Comparison of ENCODE assay signal across 29 cellular contexts in genomic region chr11:12531681-12532080, GRCh38.
"Had no signal": no experiment of that assay in that cellular context is flagged by ENCODE, and none has a peak within 500 bp of the region (broad histone marks: within the 10 kb centered on the region; RNA-seq: fewer than 3 reads in every experiment).

No MANE protein-coding gene starts in this region.

- H3K4me3 Mint-ChIP-seq: activated CD4-positive, alpha-beta memory T cell treated with anti-CD3 and anti-CD28 coated beads, Interleukin-2, amount 10 ng/mL, durations not matched to agents 7 days and 5 days; activated CD4-positive, alpha-beta T cell treated with anti-CD3 and anti-CD28 coated beads, Interleukin-2, amount 10 ng/mL, durations not matched to agents 7 days and 5 days; memory B cell; naive thymus-derived CD4-positive, alpha-beta T cell; type B pancreatic cell; WTC11 had no signal

- H3K4me1 Mint-ChIP-seq: activated CD4-positive, alpha-beta memory T cell treated with anti-CD3 and anti-CD28 coated beads, Interleukin-2, amount 10 ng/mL, durations not matched to agents 7 days and 5 days; activated CD4-positive, alpha-beta T cell treated with anti-CD3 and anti-CD28 coated beads, Interleukin-2, amount 10 ng/mL, durations not matched to agents 7 days and 5 days; memory B cell; WTC11 had no signal

- H3K9ac ChIP-seq: parathyroid adenoma had no signal

- H3K27ac Mint-ChIP-seq: activated CD4-positive, alpha-beta memory T cell treated with anti-CD3 and anti-CD28 coated beads, Interleukin-2, amount 10 ng/mL, durations not matched to agents 7 days and 5 days; activated CD4-positive, alpha-beta T cell treated with anti-CD3 and anti-CD28 coated beads, Interleukin-2, amount 10 ng/mL, durations not matched to agents 7 days and 5 days; activated naive CD4-positive, alpha-beta T cell treated with anti-CD3 and anti-CD28 coated beads, Interleukin-2, amount 50 U/mL, for 72 hours; memory B cell; naive thymus-derived CD4-positive, alpha-beta T cell; type B pancreatic cell; WTC11 had no signal

- H3K9me3 Mint-ChIP-seq: activated CD4-positive, alpha-beta memory T cell treated with anti-CD3 and anti-CD28 coated beads, Interleukin-2, amount 10 ng/mL, durations not matched to agents 7 days and 5 days; activated CD4-positive, alpha-beta T cell treated with anti-CD3 and anti-CD28 coated beads, Interleukin-2, amount 10 ng/mL, durations not matched to agents 7 days and 5 days; activated naive CD4-positive, alpha-beta T cell treated with anti-CD3 and anti-CD28 coated beads, Interleukin-2, amount 50 U/mL, for 72 hours; memory B cell; type B pancreatic cell had no signal

- H3K27ac ChIP-seq: adrenal gland, body of pancreas, cardiac muscle cell, coronary artery, dorsolateral prefrontal cortex, gastrocnemius medialis, parathyroid adenoma, psoas muscle, thoracic aorta, uterus had no signal

- ATAC-seq: activated naive CD4-positive, alpha-beta T cell treated with anti-CD3 and anti-CD28 coated beads, Interleukin-2, amount 50 U/mL, for 72 hours; body of pancreas; gastrocnemius medialis; left colon; naive thymus-derived CD4-positive, alpha-beta T cell; psoas muscle; WTC11 had no signal

- H3K79me2 ChIP-seq: parathyroid adenoma had no signal

- H3K27me3 Mint-ChIP-seq: type B pancreatic cell had no signal

- H3K36me3 Mint-ChIP-seq: activated naive CD4-positive, alpha-beta T cell treated with anti-CD3 and anti-CD28 coated beads, Interleukin-2, amount 50 U/mL, for 72 hours; memory B cell; naive thymus-derived CD4-positive, alpha-beta T cell; WTC11 had no signal

- H3K36me3 ChIP-seq: adrenal gland, cardiac muscle cell, gastrocnemius medialis, uterus had no signal

- H2AFZ ChIP-seq: parathyroid adenoma had no signal

- H3K9me3 ChIP-seq: adrenal gland, body of pancreas, gastrocnemius medialis, psoas muscle, thoracic aorta, uterus had no signal

- DNase-seq: activated CD4-positive, alpha-beta memory T cell treated with anti-CD3 and anti-CD28 coated beads, Interleukin-2, amount 10 ng/mL, durations not matched to agents 7 days and 5 days; activated CD4-positive, alpha-beta T cell treated with anti-CD3 and anti-CD28 coated beads for 1 hour; activated CD4-positive, alpha-beta T cell treated with anti-CD3 and anti-CD28 coated beads, Interleukin-2, amount 10 ng/mL, durations not matched to agents 7 days and 5 days; activated naive CD4-positive, alpha-beta T cell; activated T-cell treated with anti-CD3 and anti-CD28 coated beads, Interleukin-2, amount 50 U/mL, for 48 hours; adrenal gland; aorta; body of pancreas; cerebellar nuclear complex; dorsolateral prefrontal cortex; effector memory CD4-positive, alpha-beta T cell; gastrocnemius medialis; glutamatergic neuron; left colon; midbrain; naive thymus-derived CD4-positive, alpha-beta T cell; psoas muscle; stimulated activated CD4-positive, alpha-beta T cell treated with anti-CD3 and anti-CD28 coated beads, Interleukin-2, amount 100 ng/mL, for 48 hours; stimulated activated naive CD4-positive, alpha-beta T cell treated with Interleukin-2 at 50 U/mL for 16 hours; T-helper 2 cell had no signal

- H3K4me3 ChIP-seq: adrenal gland, body of pancreas, cardiac muscle cell, coronary artery, dorsolateral prefrontal cortex, gastrocnemius medialis, psoas muscle, thoracic aorta, uterus had no signal

- H3K4me1 ChIP-seq: body of pancreas, gastrocnemius medialis, parathyroid adenoma, psoas muscle, uterus had no signal

- H3K27me3 ChIP-seq: adrenal gland, body of pancreas, cardiac muscle cell, dorsolateral prefrontal cortex, gastrocnemius medialis, uterus had no signal
